ENCODE assay signal across 10 cellular contexts in genomic region chr15:41966920-41967465, GRCh38. TPM values are rescaled to one million over a fixed set of nuclear protein-coding genes. Genes with fewer than 3 reads are reported as not detected.
DNase-seq lines count a peak whose midpoint lies in the region; ATAC-seq and TF ChIP-seq lines count a peak whose summit lies in the region.
"Had no signal": no experiment of that assay in that cellular context is flagged by ENCODE, and none has a peak within 500 bp of the region (broad histone marks: within the 10 kb centered on the region; RNA-seq: fewer than 3 reads in every experiment).

No MANE protein-coding gene starts in this region.

- H3K4me3 Mint-ChIP-seq in activated CD4-positive, alpha-beta memory T cell treated with anti-CD3 and anti-CD28 coated beads for 36 hours = no peak overlapping the region
- no peak overlapping the region for H3K4me3 Mint-ChIP-seq in activated CD4-positive, alpha-beta memory T cell treated with anti-CD3 and anti-CD28 coated beads, Interleukin-2, amount 10 ng/mL, durations not matched to agents 7 days and 5 days
- H3K4me3 Mint-ChIP-seq in stimulated activated naive B cell treated with anti-CD40 and anti-IgM and Interleukin-4, amounts not matched to agents 10 μg/mL and 1 μg/mL and 100 μg/mL, for 72 hours = peak overlapping the region; percentile 46 to 58
- no peak overlapping the region for H3K4me3 Mint-ChIP-seq in activated CD8-positive, alpha-beta T cell treated with anti-CD3 and anti-CD28 coated beads for 36 hours

- DNase-seq in activated CD4-positive, alpha-beta memory T cell treated with anti-CD3 and anti-CD28 coated beads for 36 hours = peak; percentile 4
- no peak for DNase-seq in activated CD4-positive, alpha-beta memory T cell treated with anti-CD3 and anti-CD28 coated beads, Interleukin-2, amount 10 ng/mL, durations not matched to agents 7 days and 5 days
- DNase-seq in OCI-M1 (lab: John Stamatoyannopoulos, UW) = peak; percentile 15
- DNase-seq in right atrium auricular region (ENCODE audit: low spot score) = no peak
- DNase-seq in stimulated activated naive B cell treated with anti-CD40 and anti-IgM and Interleukin-4, amounts not matched to agents 10 μg/mL and 1 μg/mL and 100 μg/mL, for 72 hours = no peak
- no peak for DNase-seq in HAP-1 (ENCODE audit: low spot score in 2 of 2)
- no peak for DNase-seq in activated CD8-positive, alpha-beta T cell treated with anti-CD3 and anti-CD28 coated beads for 36 hours
- DNase-seq in left colon = no peak
- DNase-seq: NCI-H1436 treated with DMSO at 0.1 percent for 48 hours, SW 1271 had no signal

- no peak for TF ChIP-seq CTCF in right atrium auricular region (IDR thresholded peaks at IDR 0.05)
- TF ChIP-seq CTCF in activated CD8-positive, alpha-beta T cell treated with anti-CD3 and anti-CD28 coated beads for 36 hours (IDR thresholded peaks at IDR 0.05) = no peak

- peak overlapping the region; percentile 95 to 96 for H3K27ac ChIP-seq in right atrium auricular region

- CTCF ChIA-PET in activated CD4-positive, alpha-beta memory T cell treated with anti-CD3 and anti-CD28 coated beads for 36 hours (lab: Charles Lee) = no interaction called here
- CTCF ChIA-PET in activated CD4-positive, alpha-beta memory T cell treated with anti-CD3 and anti-CD28 coated beads, Interleukin-2, amount 10 ng/mL, durations not matched to agents 7 days and 5 days (lab: Charles Lee) = interaction anchor here (1.7 kb wide), 1 partner anchor 31 kb away, joined by 5 read pairs; no protein-coding TSS in a partner anchor
- CTCF ChIA-PET in activated CD8-positive, alpha-beta T cell treated with anti-CD3 and anti-CD28 coated beads for 36 hours (lab: Charles Lee) = interaction anchor here (1.1 kb wide), 1 partner anchor 30 kb away, joined by 5 read pairs; no protein-coding TSS in a partner anchor

- POLR2A ChIA-PET in activated CD4-positive, alpha-beta memory T cell treated with anti-CD3 and anti-CD28 coated beads for 36 hours (lab: Charles Lee) = interaction anchor here (0.6 to 1.2 kb wide), 2 partner anchors 13 to 30 kb away, joined by 3 read pairs; no protein-coding TSS in a partner anchor
- POLR2A ChIA-PET in activated CD4-positive, alpha-beta memory T cell treated with anti-CD3 and anti-CD28 coated beads, Interleukin-2, amount 10 ng/mL, durations not matched to agents 7 days and 5 days (lab: Charles Lee) = interaction anchor here (0.7 to 4.9 kb wide), 3 partner anchors 9 to 32 kb away, joined by 3 to 28 read pairs (median 5); no protein-coding TSS in a partner anchor
- POLR2A ChIA-PET in activated CD8-positive, alpha-beta T cell treated with anti-CD3 and anti-CD28 coated beads for 36 hours (lab: Charles Lee) = interaction anchor here (0.8 to 1.9 kb wide), 4 partner anchors 13 to 30 kb away, joined by 3 to 5 read pairs (median 4); no protein-coding TSS in a partner anchor

- no peak for ATAC-seq in stimulated activated naive B cell treated with anti-CD40 and anti-IgM and Interleukin-4, amounts not matched to agents 10 μg/mL and 1 μg/mL and 100 μg/mL, for 72 hours (replicated peaks)
- ATAC-seq in activated CD8-positive, alpha-beta T cell treated with anti-CD3 and anti-CD28 coated beads for 36 hours = no peak
- ATAC-seq in left colon = no peak

- H3K27ac Mint-ChIP-seq in activated CD4-positive, alpha-beta memory T cell treated with anti-CD3 and anti-CD28 coated beads for 36 hours = no peak overlapping the region
- no peak overlapping the region for H3K27ac Mint-ChIP-seq in activated CD4-positive, alpha-beta memory T cell treated with anti-CD3 and anti-CD28 coated beads, Interleukin-2, amount 10 ng/mL, durations not matched to agents 7 days and 5 days
- peak overlapping the region; percentile 86 for H3K27ac Mint-ChIP-seq in stimulated activated naive B cell treated with anti-CD40 and anti-IgM and Interleukin-4, amounts not matched to agents 10 μg/mL and 1 μg/mL and 100 μg/mL, for 72 hours
- H3K27ac Mint-ChIP-seq in activated CD8-positive, alpha-beta T cell treated with anti-CD3 and anti-CD28 coated beads for 36 hours = no peak overlapping the region

- peaks cover 59% of the 10 kb centered on the region for H3K4me1 Mint-ChIP-seq in activated CD4-positive, alpha-beta memory T cell treated with anti-CD3 and anti-CD28 coated beads for 36 hours (ENCODE audit: low read depth)
- peaks cover 58% of the 10 kb centered on the region for H3K4me1 Mint-ChIP-seq in activated CD4-positive, alpha-beta memory T cell treated with anti-CD3 and anti-CD28 coated beads, Interleukin-2, amount 10 ng/mL, durations not matched to agents 7 days and 5 days
- H3K4me1 Mint-ChIP-seq in stimulated activated naive B cell treated with anti-CD40 and anti-IgM and Interleukin-4, amounts not matched to agents 10 μg/mL and 1 μg/mL and 100 μg/mL, for 72 hours = peaks cover 44 to 63% of the 10 kb centered on the region in 2 donors
- H3K4me1 Mint-ChIP-seq in activated CD8-positive, alpha-beta T cell treated with anti-CD3 and anti-CD28 coated beads for 36 hours (ENCODE audit: low read depth) = peaks cover 52% of the 10 kb centered on the region

- in situ Hi-C loops in HAP-1 (cut with MboI; ENCODE audit: low sequenced_read_pairs) = no loop called here

- H3K27me3 ChIP-seq in right atrium auricular region (no peaks in the 10 kb centered on the region), HAP-1 (ENCODE audit: low read depth) (no peaks in the 10 kb centered on the region)

- H3K9me3 ChIP-seq in right atrium auricular region (no peaks in the 10 kb centered on the region), HAP-1 (no peaks in the 10 kb centered on the region)

- no peaks in the 10 kb centered on the region for H3K27me3 Mint-ChIP-seq in activated CD4-positive, alpha-beta memory T cell treated with anti-CD3 and anti-CD28 coated beads for 36 hours
- no peaks in the 10 kb centered on the region for H3K27me3 Mint-ChIP-seq in activated CD4-positive, alpha-beta memory T cell treated with anti-CD3 and anti-CD28 coated beads, Interleukin-2, amount 10 ng/mL, durations not matched to agents 7 days and 5 days
- H3K27me3 Mint-ChIP-seq in stimulated activated naive B cell treated with anti-CD40 and anti-IgM and Interleukin-4, amounts not matched to agents 10 μg/mL and 1 μg/mL and 100 μg/mL, for 72 hours = no peaks in the 10 kb centered on the region
- H3K27me3 Mint-ChIP-seq in activated CD8-positive, alpha-beta T cell treated with anti-CD3 and anti-CD28 coated beads for 36 hours = no peaks in the 10 kb centered on the region

- H3K9me3 Mint-ChIP-seq in activated CD4-positive, alpha-beta memory T cell treated with anti-CD3 and anti-CD28 coated beads for 36 hours = no peaks in the 10 kb centered on the region
- no peaks in the 10 kb centered on the region for H3K9me3 Mint-ChIP-seq in activated CD4-positive, alpha-beta memory T cell treated with anti-CD3 and anti-CD28 coated beads, Interleukin-2, amount 10 ng/mL, durations not matched to agents 7 days and 5 days
- H3K9me3 Mint-ChIP-seq in stimulated activated naive B cell treated with anti-CD40 and anti-IgM and Interleukin-4, amounts not matched to agents 10 μg/mL and 1 μg/mL and 100 μg/mL, for 72 hours = no peaks in the 10 kb centered on the region
- H3K9me3 Mint-ChIP-seq in activated CD8-positive, alpha-beta T cell treated with anti-CD3 and anti-CD28 coated beads for 36 hours = no peaks in the 10 kb centered on the region

- H3K4me3 ChIP-seq in right atrium auricular region (no peak overlapping the region), HAP-1 (no peak overlapping the region)

- H3K4me1 ChIP-seq in right atrium auricular region (peaks cover 0 to 58% of the 10 kb centered on the region in 2 donors), HAP-1 (no peaks in the 10 kb centered on the region; the same call in 1 of the 2 replicates)

- peaks cover 34% of the 10 kb centered on the region for H3K36me3 Mint-ChIP-seq in activated CD4-positive, alpha-beta memory T cell treated with anti-CD3 and anti-CD28 coated beads for 36 hours
- H3K36me3 Mint-ChIP-seq in activated CD4-positive, alpha-beta memory T cell treated with anti-CD3 and anti-CD28 coated beads, Interleukin-2, amount 10 ng/mL, durations not matched to agents 7 days and 5 days (ENCODE audit: low read depth) = peaks cover 28% of the 10 kb centered on the region
- peaks cover 48 to 55% of the 10 kb centered on the region in 2 donors for H3K36me3 Mint-ChIP-seq in stimulated activated naive B cell treated with anti-CD40 and anti-IgM and Interleukin-4, amounts not matched to agents 10 μg/mL and 1 μg/mL and 100 μg/mL, for 72 hours
- H3K36me3 Mint-ChIP-seq in activated CD8-positive, alpha-beta T cell treated with anti-CD3 and anti-CD28 coated beads for 36 hours (ENCODE audit: low read depth) = peaks cover 19% of the 10 kb centered on the region

- intact Hi-C loops in activated CD4-positive, alpha-beta memory T cell treated with anti-CD3 and anti-CD28 coated beads for 36 hours (cut with micrococcal nuclease) = no loop called here
- intact Hi-C loops in activated CD8-positive, alpha-beta T cell treated with anti-CD3 and anti-CD28 coated beads for 36 hours (cut with micrococcal nuclease) = no loop called here
- intact Hi-C loops in left colon (cut with DNase I, micrococcal nuclease) = no loop called here

- H3K36me3 ChIP-seq in right atrium auricular region = no peaks in the 10 kb centered on the region
- no peaks in the 10 kb centered on the region for H3K36me3 ChIP-seq in HAP-1 (replicated peaks)

RNA-seq across cellular contexts. Expression of gene EHD4, which starts 5.4 kb away (rescaled TPM):
- 10 to 100 TPM; 43.6 to 45.0 TPM for total RNA-seq in activated CD4-positive, alpha-beta memory T cell treated with anti-CD3 and anti-CD28 coated beads for 36 hours
- total RNA-seq in activated CD4-positive, alpha-beta memory T cell treated with anti-CD3 and anti-CD28 coated beads, Interleukin-2, amount 10 ng/mL, durations not matched to agents 7 days and 5 days = 10 to 100 TPM; 25.0 to 25.3 TPM
- total RNA-seq in right atrium auricular region (10 to 100 TPM; 22.2 to 26.3 TPM), left colon (10 to 100 TPM; 42.7 to 44.3 TPM)
- 10 to 100 TPM; 22.3 to 22.6 TPM for total RNA-seq in activated CD8-positive, alpha-beta T cell treated with anti-CD3 and anti-CD28 coated beads for 36 hours

RNA-seq across cellular contexts. Expression of gene PLA2G4E, which starts 53.8 kb away (rescaled TPM):
- not detected for total RNA-seq in activated CD4-positive, alpha-beta memory T cell treated with anti-CD3 and anti-CD28 coated beads for 36 hours
- not detected for total RNA-seq in activated CD4-positive, alpha-beta memory T cell treated with anti-CD3 and anti-CD28 coated beads, Interleukin-2, amount 10 ng/mL, durations not matched to agents 7 days and 5 days
- total RNA-seq in right atrium auricular region (under 1 TPM in 1 of 2 donors, not detected in 1; 0.11 TPM), left colon (not detected)
- total RNA-seq in activated CD8-positive, alpha-beta T cell treated with anti-CD3 and anti-CD28 coated beads for 36 hours = not detected

Comparison
In these comparisons a context has a peak if more than half of its experiments do, and no peak if none do; other contexts are left out.
1. DNase-seq: peak in activated CD4-positive, alpha-beta memory T cell treated with anti-CD3 and anti-CD28 coated beads for 36 hours (single experiment) and OCI-M1 (single experiment); none in activated CD4-positive, alpha-beta memory T cell treated with anti-CD3 and anti-CD28 coated beads, Interleukin-2, amount 10 ng/mL, durations not matched to agents 7 days and 5 days (single experiment), right atrium auricular region (single experiment), stimulated activated naive B cell treated with anti-CD40 and anti-IgM and Interleukin-4, amounts not matched to agents 10 μg/mL and 1 μg/mL and 100 μg/mL, for 72 hours (single experiment), HAP-1 (0 of 2), activated CD8-positive, alpha-beta T cell treated with anti-CD3 and anti-CD28 coated beads for 36 hours (single experiment) and left colon (0 of 2).
2. H3K4me3 Mint-ChIP-seq: peak in stimulated activated naive B cell treated with anti-CD40 and anti-IgM and Interleukin-4, amounts not matched to agents 10 μg/mL and 1 μg/mL and 100 μg/mL, for 72 hours (2 of 2); none in activated CD4-positive, alpha-beta memory T cell treated with anti-CD3 and anti-CD28 coated beads for 36 hours (single experiment), activated CD4-positive, alpha-beta memory T cell treated with anti-CD3 and anti-CD28 coated beads, Interleukin-2, amount 10 ng/mL, durations not matched to agents 7 days and 5 days (single experiment) and activated CD8-positive, alpha-beta T cell treated with anti-CD3 and anti-CD28 coated beads for 36 hours (single experiment).